In the genomic region with DNA sequence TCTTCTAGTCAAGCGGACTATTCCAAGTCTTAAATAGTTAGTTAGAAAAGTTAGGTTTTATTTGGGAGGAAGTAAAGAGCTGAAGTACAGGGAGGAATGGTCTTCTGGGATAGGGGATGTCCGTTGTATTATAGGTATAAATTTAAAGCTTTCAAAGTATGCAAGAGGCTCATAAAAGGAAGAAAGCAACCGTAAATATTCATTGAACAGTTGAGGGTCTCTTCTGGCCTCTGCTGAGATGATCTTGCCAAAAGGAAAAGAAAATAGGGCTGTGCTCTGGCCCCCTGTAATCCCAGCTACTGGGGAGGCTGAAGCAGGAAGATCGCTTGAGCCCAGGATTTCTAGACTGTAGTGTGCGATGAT, we compare ENCODE assay signal across 8 cellular contexts. TPM values are rescaled to one million over a fixed set of nuclear protein-coding genes. Genes with fewer than 3 reads are reported as not detected.
DNase-seq lines count a peak whose midpoint lies in the region; ATAC-seq and TF ChIP-seq lines count a peak whose summit lies in the region.

No MANE protein-coding gene starts in this region.

- H3K4me3 ChIP-seq in HCT116 (replicated peaks in 1 of 2; ENCODE audit: low read depth in 1 of 2, low read length in 2 of 2) (peak overlapping the region; percentile 74 to 80), skin epidermis (peak overlapping the region; percentile 61 to 91 (median 77))

- H3K27ac ChIP-seq in HCT116 (ENCODE audit: low read depth, low read length) (peak overlapping the region; percentile 85), foreskin keratinocyte (peak overlapping the region; percentile 74), skin epidermis (peak overlapping the region in 20 of 21 experiments; percentile 56 to 88 (median 82))

- no peaks in the 10 kb centered on the region for H3K9me2 ChIP-seq in HCT116 (ENCODE audit: insufficient read depth)

- DNase-seq in HCT116 (ENCODE audit: low read depth, low spot score) (no peak), T-cell (no peak), foreskin keratinocyte (peak in 1 of 2 donors; percentile 11), NCI-H345 (lab: John Stamatoyannopoulos, UW) (no peak), germinal center (ENCODE audit: low spot score) (no peak), DMS 273 (lab: John Stamatoyannopoulos, UW; ENCODE audit: unreplicated experiment) (no peak)

- H3K27ac Mint-ChIP-seq in T-cell, result peak overlapping the region; percentile 98

- H3K27me3 ChIP-seq in HCT116 (ENCODE audit: insufficient read depth, low read length) (no peaks in the 10 kb centered on the region), foreskin keratinocyte (no peaks in the 10 kb centered on the region)

- peaks cover 25% of the 10 kb centered on the region for H3K79me2 ChIP-seq in HCT116 (ENCODE audit: insufficient read depth, low read length)

- H3K4me1 ChIP-seq in HCT116 (ENCODE audit: control insufficient read depth in 1 of 2, insufficient read depth in 2 of 2, low read length in 2 of 2) (peaks cover 5 to 21% of the 10 kb centered on the region in 2 experiments; a peak in 3 of 4 replicates), foreskin keratinocyte (peaks cover 5% of the 10 kb centered on the region)

- no peaks in the 10 kb centered on the region for H3K9me3 ChIP-seq in HCT116 (ENCODE audit: control insufficient read depth in 1 of 2, insufficient read depth in 1 of 2, low read depth in 1 of 2, low read length in 2 of 2)

- no peak for TF ChIP-seq POLR2A in HCT116 (IDR thresholded peaks at IDR 0.05; ENCODE audit: borderline replicate concordance, extremely low read depth, insufficient read depth, insufficient read length)

- H3K27me3 Mint-ChIP-seq in T-cell, result no peaks in the 10 kb centered on the region

- peak overlapping the region; percentile 81 for H3K4me2 ChIP-seq in HCT116 (ENCODE audit: low read length)

- BruUV-seq in HCT116 (replicated peaks; lab: Mats Ljungman, UMichigan), result TSS peak; percentile 99

- TF ChIP-seq CTCF in HCT116 (IDR thresholded peaks at IDR 0.05 in 2 of 3, conservative IDR thresholded peaks at IDR 0.05 in 1 of 3; ENCODE audit: borderline replicate concordance in 1 of 3, insufficient read depth in 1 of 3, low read depth in 2 of 3, low read length in 2 of 3) (no peak), foreskin keratinocyte (conservative IDR thresholded peaks at IDR 0.05) (no peak)

- RAD21 ChIA-PET in HCT116 (lab: Charles Lee; ENCODE audit: low non-redundant PET in 1 of 2, low total read pairs in 2 of 2, uncharacterized antibody in 2 of 2, unreplicated experiment in 2 of 2), result no interaction called here

- CTCF ChIA-PET in HCT116 (lab: Charles Lee), result interaction anchor here (0.8 to 1.8 kb wide), 3 partner anchors 10 to 15 kb away, joined by 3 to 6 read pairs (median 4); no protein-coding TSS in a partner anchor
- CTCF ChIA-PET in T-cell (lab: Charles Lee), result interaction anchor here (0.6 to 3.3 kb wide), 8 partner anchors 10 to 695 kb away, joined by 3 to 18 read pairs (median 4); a partner anchor contains a TSS

- H3K9me3 Mint-ChIP-seq in T-cell, result no peaks in the 10 kb centered on the region

- no peak for ATAC-seq in HCT116
- no peak for ATAC-seq in T-cell (replicated peaks in 1 of 4)
- ATAC-seq in foreskin keratinocyte, result no peak
- ATAC-seq in GM18861 (IDR thresholded peaks at IDR 0.05; ENCODE audit: unreplicated experiment), result no peak

- peaks cover 14 to 20% (median 19%) of the 10 kb centered on the region in 3 donors for H3K4me1 Mint-ChIP-seq in T-cell

- no peak for TF ChIP-seq RAD21 in HCT116 (IDR thresholded peaks at IDR 0.05; ENCODE audit: low read depth)

- H3K9ac ChIP-seq in HCT116 (ENCODE audit: low read length), result peak overlapping the region; percentile 92

- intact Hi-C loops in HCT116 (cut with micrococcal nuclease), result no loop called here

- H4K20me1 ChIP-seq in HCT116 (ENCODE audit: insufficient read depth), result no peaks in the 10 kb centered on the region

- H3K4me3 Mint-ChIP-seq in T-cell, result peak overlapping the region; percentile 79 to 91 (median 90)

- POLR2A ChIA-PET in HCT116 (lab: Charles Lee) (interaction anchor here (1.0 to 1.3 kb wide), 3 partner anchors 11 to 90 kb away, joined by 3 to 6 read pairs (median 4); a partner anchor contains a TSS), T-cell (lab: Charles Lee) (interaction anchor here in 1 of 2 donors (0.6 to 2.0 kb wide), 2 partner anchors 90 to 322 kb away, joined by 3 to 8 read pairs; a partner anchor contains a TSS)

- peak overlapping the region; percentile 58 for H2AFZ ChIP-seq in HCT116 (ENCODE audit: low read depth, low read length, poor library complexity, severe bottlenecking)

- H3K36me3 Mint-ChIP-seq in T-cell, result no peaks in the 10 kb centered on the region

- no peaks in the 10 kb centered on the region for H3K36me3 ChIP-seq in HCT116 (ENCODE audit: control insufficient read depth in 1 of 2, insufficient read depth in 2 of 2, low read length in 2 of 2)

TF ChIP-seq in HCT116, 20 proteins besides CTCF, POLR2A, EP300 and RAD21:
- TF ChIP-seq EZH2 (IDR thresholded peaks at IDR 0.05) (no peak), CEBPB (IDR thresholded peaks at IDR 0.05; ENCODE audit: low read depth) (no peak)

RNA-seq across cellular contexts. Expression of a gene that starts 0.4 kb away (rescaled TPM):
- 47.0 TPM for total RNA-seq in HCT116 (2021; ENCODE audit: unreplicated experiment)
- 25.8 and 30.9 TPM in 2 replicates for polyA plus RNA-seq in HCT116 (2012)
- total RNA-seq in T-cell, result 1 to 10 TPM; 5.0 to 7.5 (median 6.4) TPM
- total RNA-seq in foreskin keratinocyte, result 21.2 and 27.2 TPM in 2 replicates
- polyA plus RNA-seq in foreskin keratinocyte, result 18.2 and 22.4 TPM in 2 replicates

RNA-seq across cellular contexts. Expression of a gene that starts 4.9 kb away (rescaled TPM):
- total RNA-seq in HCT116 (2021; ENCODE audit: unreplicated experiment), result 0.79 TPM
- polyA plus RNA-seq in HCT116 (2012), result 0.05 TPM in 1 of 2 replicates, not detected in the other
- not detected for total RNA-seq in T-cell
- not detected in 2 replicates for total RNA-seq in foreskin keratinocyte
- not detected in 2 replicates for polyA plus RNA-seq in foreskin keratinocyte

RNA-seq across cellular contexts. Expression of a gene that starts 18.8 kb away (rescaled TPM):
- 2.5 TPM for total RNA-seq in HCT116 (2021; ENCODE audit: unreplicated experiment)
- 0.77 and 1.0 TPM in 2 replicates for polyA plus RNA-seq in HCT116 (2012)
- 1 to 10 TPM; 4.7 to 7.3 (median 5.5) TPM for total RNA-seq in T-cell
- 1.5 and 1.6 TPM in 2 replicates for total RNA-seq in foreskin keratinocyte
- polyA plus RNA-seq in foreskin keratinocyte, result 1.3 and 1.4 TPM in 2 replicates

RNA-seq across cellular contexts. Expression of a gene that starts 38.4 kb away (rescaled TPM):
- not detected for total RNA-seq in HCT116 (2021; ENCODE audit: unreplicated experiment)
- 0.07 and 0.08 TPM in 2 replicates for polyA plus RNA-seq in HCT116 (2012)
- 10 to 100 TPM in 1 of 5 donors, 1 to 10 TPM in 4; 2.9 to 10.1 (median 6.9) TPM for total RNA-seq in T-cell
- 0.53 and 0.65 TPM in 2 replicates for total RNA-seq in foreskin keratinocyte
- 0.55 and 0.71 TPM in 2 replicates for polyA plus RNA-seq in foreskin keratinocyte
